13 cellular contexts compared by ENCODE assay signal in the genomic region with DNA sequence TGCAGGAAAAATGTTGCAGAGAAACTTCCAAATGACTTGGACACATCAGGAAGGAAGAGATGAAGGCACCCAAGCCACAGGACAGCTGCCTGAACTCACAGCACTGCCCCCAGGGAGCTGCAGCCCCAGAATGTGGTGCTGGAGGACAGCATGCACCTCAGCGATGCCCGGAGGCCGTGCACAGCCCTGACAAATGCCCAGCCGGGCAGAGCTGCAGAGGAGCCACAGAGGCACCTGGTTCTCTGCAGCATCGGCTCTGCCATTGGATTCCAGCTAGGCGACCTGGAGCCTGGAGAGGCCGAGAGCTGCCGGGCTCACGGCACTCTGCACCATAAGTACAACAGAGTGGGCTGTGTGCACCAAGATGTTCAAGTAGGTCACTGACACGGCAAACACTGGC.
DNase-seq lines count a peak whose midpoint lies in the region; ATAC-seq and TF ChIP-seq lines count a peak whose summit lies in the region.
"Had no signal": no experiment of that assay in that cellular context is flagged by ENCODE, and none has a peak within 500 bp of the region (broad histone marks: within the 10 kb centered on the region; RNA-seq: fewer than 3 reads in every experiment).

No MANE protein-coding gene starts in this region.

- ATAC-seq in RWPE2 (ENCODE audit: low read depth) (peak; percentile 16; the same call in 1 of the 3 replicates), right cardiac atrium (no peak), GM18520 (IDR thresholded peaks at IDR 0.05; ENCODE audit: unreplicated experiment) (no peak), left colon (no peak)
- ATAC-seq: CD8-positive, alpha-beta T cell; GM23338 had no signal

- H3K9me3 ChIP-seq in BLaER1 treated with 17β-estradiol and CSF1 and Interleukin-3, amounts not matched to agents 10 nM and 100 nM (replicated peaks in 1 of 11) = peaks cover 0 to 17% (median 9%) of the 10 kb centered on the region in 11 experiments; a peak in 10 of 22 replicates
- H3K9me3 ChIP-seq in RWPE2 (ENCODE audit: severe bottlenecking) (peaks cover 3% of the 10 kb centered on the region), right cardiac atrium (ENCODE audit: control insufficient read depth, low read length) (no peaks in the 10 kb centered on the region)

- peaks cover 0 to 16% (median 13%) of the 10 kb centered on the region in 10 experiments; a peak in 14 of 20 replicates for H3K4me1 ChIP-seq in BLaER1 treated with 17β-estradiol and CSF1 and Interleukin-3, amounts not matched to agents 10 nM and 100 nM
- H3K4me1 ChIP-seq in RWPE2 (ENCODE audit: insufficient read depth, poor library complexity, severe bottlenecking) (no peaks in the 10 kb centered on the region), right cardiac atrium (ENCODE audit: control insufficient read depth, insufficient read depth, low read length) (no peaks in the 10 kb centered on the region)

- no peaks in the 10 kb centered on the region for H4K20me1 ChIP-seq in BLaER1 treated with 17β-estradiol and CSF1 and Interleukin-3, amounts not matched to agents 10 nM and 100 nM

- WGBS in right cardiac atrium = 79% methylated on average over 10 of the region's 10 CpGs

- H3K4me2 ChIP-seq in BLaER1 treated with 17β-estradiol and CSF1 and Interleukin-3, amounts not matched to agents 10 nM and 100 nM = peak overlapping the region in 8 of 11 experiments; percentile 35 to 62 (median 50); a peak in 15 of 22 replicates
- H3K4me2 ChIP-seq: GM23338 had no signal

- intact Hi-C loops in posterior vena cava (cut with DNase I) = no loop called here
- intact Hi-C loops in right cardiac atrium (cut with DNase I) = no loop called here
- intact Hi-C loops in left colon (cut with DNase I, micrococcal nuclease) = no loop called here

- no peak overlapping the region for H3K27ac ChIP-seq in BLaER1 treated with 17β-estradiol and CSF1 and Interleukin-3, amounts not matched to agents 10 nM and 100 nM
- H3K27ac ChIP-seq in RWPE2 (ENCODE audit: poor library complexity, severe bottlenecking) = no peak overlapping the region
- H3K27ac ChIP-seq in right cardiac atrium (ENCODE audit: low read length) = no peak overlapping the region

- H3K36me3 ChIP-seq in BLaER1 treated with 17β-estradiol and CSF1 and Interleukin-3, amounts not matched to agents 10 nM and 100 nM = no peaks in the 10 kb centered on the region
- no peaks in the 10 kb centered on the region for H3K36me3 ChIP-seq in RWPE2 (ENCODE audit: low read depth)

- no peak overlapping the region for H3K9ac ChIP-seq in BLaER1 treated with 17β-estradiol and CSF1 and Interleukin-3, amounts not matched to agents 10 nM and 100 nM

- H3K27me3 ChIP-seq in BLaER1 treated with 17β-estradiol and CSF1 and Interleukin-3, amounts not matched to agents 10 nM and 100 nM = no peaks in the 10 kb centered on the region
- no peaks in the 10 kb centered on the region for H3K27me3 ChIP-seq in RWPE2 (ENCODE audit: insufficient read depth, poor library complexity, severe bottlenecking)
- H3K27me3 ChIP-seq in right cardiac atrium (ENCODE audit: control insufficient read depth, insufficient read depth) = no peaks in the 10 kb centered on the region

- TF ChIP-seq CTCF in RWPE2 (IDR thresholded peaks at IDR 0.05; ENCODE audit: poor library complexity, severe bottlenecking) = no peak

- DNase-seq in RWPE2 (ENCODE audit: low spot score) = no peak
- peak; percentile 67 for DNase-seq in mesenteric fat pad (ENCODE audit: low spot score)
- peak; percentile 73 for DNase-seq in posterior vena cava (ENCODE audit: low spot score)
- DNase-seq in right cardiac atrium = no peak
- DNase-seq in left colon = no peak
- no peak for DNase-seq in effector CD8-positive, alpha-beta T cell (lab: John Stamatoyannopoulos, UW)
- DNase-seq: CD8-positive, alpha-beta T cell; COR-L47; DMS53; H7 had no signal

- H3K4me3 ChIP-seq in BLaER1 treated with 17β-estradiol and CSF1 and Interleukin-3, amounts not matched to agents 10 nM and 100 nM = no peak overlapping the region
- H3K4me3 ChIP-seq in RWPE2 (ENCODE audit: severe bottlenecking) (no peak overlapping the region), right cardiac atrium (ENCODE audit: low read length) (no peak overlapping the region)
- H3K4me3 ChIP-seq: GM23338 had no signal

Comparison
In these comparisons a context has a peak if more than half of its experiments do, and no peak if none do; other contexts are left out.
1. DNase-seq: peak in mesenteric fat pad (single experiment) and posterior vena cava (single experiment); none in RWPE2 (single experiment), right cardiac atrium (0 of 3), left colon (0 of 2) and effector CD8-positive, alpha-beta T cell (single experiment).